ENCODE assay signal across 15 cellular contexts in the genomic region with DNA sequence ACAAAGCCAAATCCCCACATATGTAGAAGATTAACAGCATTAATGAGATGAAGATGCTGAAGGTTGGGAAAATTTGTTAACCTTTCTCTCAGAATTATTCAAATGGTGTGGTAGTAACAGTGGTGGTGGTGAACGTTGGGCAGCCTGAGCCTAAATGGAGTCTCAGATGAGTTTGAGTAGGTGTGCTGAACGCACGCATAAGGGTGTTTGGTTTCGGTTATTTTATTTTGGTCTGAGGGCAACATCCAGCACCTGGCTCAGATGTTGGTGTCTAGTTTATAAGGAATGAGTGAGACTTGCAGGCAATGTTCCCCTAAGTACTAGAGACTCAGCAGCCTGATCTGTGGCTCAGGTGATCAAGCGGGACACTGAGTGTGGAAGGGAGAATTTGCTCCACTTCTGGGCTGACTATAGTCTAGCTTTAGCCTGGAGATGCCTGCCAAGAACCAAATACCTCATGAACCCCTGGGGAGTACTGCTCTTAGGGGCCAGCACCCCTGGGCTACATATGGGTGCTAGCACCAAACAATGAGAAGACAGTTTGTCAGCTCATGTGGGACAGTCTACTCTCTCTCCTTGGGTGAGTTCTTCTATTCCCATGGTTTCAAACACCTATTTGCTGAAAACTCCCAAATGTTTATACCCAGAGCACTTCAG. TPM values are rescaled to one million over a fixed set of nuclear protein-coding genes. Genes with fewer than 3 reads are reported as not detected.
DNase-seq lines count a peak whose midpoint lies in the region; ATAC-seq, FAIRE-seq and TF ChIP-seq lines count a peak whose summit lies in the region.
"Had no signal": no experiment of that assay in that cellular context is flagged by ENCODE, and none has a peak within 500 bp of the region (broad histone marks: within the 10 kb centered on the region; RNA-seq: fewer than 3 reads in every experiment).

No MANE protein-coding gene starts in this region.

- peaks cover under 1 to 13% (median 3%) of the 10 kb centered on the region in 4 donors for H3K4me1 ChIP-seq in upper lobe of left lung

- no peaks in the 10 kb centered on the region for H3K36me3 Mint-ChIP-seq in endothelial cell (ENCODE audit: low read depth, unreplicated experiment)
- H3K36me3 Mint-ChIP-seq: activated naive CD8-positive, alpha-beta T cell had no signal

- no peaks in the 10 kb centered on the region for H3K9me3 ChIP-seq in upper lobe of left lung

- no peaks in the 10 kb centered on the region for H3K36me3 ChIP-seq in bronchial epithelial cell (ENCODE audit: control insufficient read depth, insufficient read depth, low read length)
- H3K36me3 ChIP-seq in upper lobe of left lung = no peaks in the 10 kb centered on the region

- DNase-seq in bronchial epithelial cell (ENCODE audit: low read depth) (no peak), upper lobe of left lung (no peak), endothelial cell (ENCODE audit: low spot score) (no peak)
- DNase-seq in activated CD4-positive, alpha-beta T cell treated with anti-CD3 and anti-CD28 coated beads, Interleukin-2, amount 50 U/mL, for 1 hour = no peak
- DNase-seq: activated CD8-positive, alpha-beta memory T cell treated with anti-CD3 and anti-CD28 coated beads for 24 hours; COR-L47; naive thymus-derived CD4-positive, alpha-beta T cell; NCI-H1105; T-helper 17 cell had no signal

- no peak for TF ChIP-seq EP300 in upper lobe of left lung (IDR thresholded peaks at IDR 0.05)

- no peak overlapping the region for H3K4me3 Mint-ChIP-seq in endothelial cell (ENCODE audit: unreplicated experiment)
- H3K4me3 Mint-ChIP-seq: activated naive CD8-positive, alpha-beta T cell; naive thymus-derived CD4-positive, alpha-beta T cell; T-helper 17 cell had no signal

- H3K4me3 ChIP-seq in bronchial epithelial cell (ENCODE audit: low read depth, low read length) (no peak overlapping the region), upper lobe of left lung (no peak overlapping the region)
- H3K4me3 ChIP-seq: coronary artery had no signal

- FAIRE-seq in bronchial epithelial cell (lab: Jason Lieb, UNC) = peak; percentile 89
- FAIRE-seq: islet of Langerhans had no signal

- no peak for TF ChIP-seq POLR2A in upper lobe of left lung (IDR thresholded peaks at IDR 0.05)

- H3K27ac ChIP-seq in upper lobe of left lung = no peak overlapping the region
- H3K27ac ChIP-seq: coronary artery had no signal

- ATAC-seq in GM19023 (IDR thresholded peaks at IDR 0.05; ENCODE audit: unreplicated experiment) (peak; percentile 56), GM21529 (IDR thresholded peaks at IDR 0.05; ENCODE audit: unreplicated experiment) (peak; percentile 45), HG03066 (IDR thresholded peaks at IDR 0.05; ENCODE audit: low read depth, unreplicated experiment) (peak; percentile 64), upper lobe of left lung (ENCODE audit: low FRiP score in 2 of 2) (no peak)
- ATAC-seq: naive thymus-derived CD4-positive, alpha-beta T cell; T-helper 17 cell had no signal

- peaks cover 3% of the 10 kb centered on the region for H3K27me3 Mint-ChIP-seq in endothelial cell (ENCODE audit: unreplicated experiment)

- TF ChIP-seq CTCF in bronchial epithelial cell (IDR thresholded peaks at IDR 0.05; ENCODE audit: insufficient read depth, low read length, severe bottlenecking) (no peak), upper lobe of left lung (IDR thresholded peaks at IDR 0.05) (no peak), endothelial cell (IDR thresholded peaks at IDR 0.05; ENCODE audit: unreplicated experiment) (no peak)

- H3K27me3 ChIP-seq in bronchial epithelial cell (ENCODE audit: control insufficient read depth, insufficient read depth, low read length) (no peaks in the 10 kb centered on the region), upper lobe of left lung (no peaks in the 10 kb centered on the region)

- H3K27ac Mint-ChIP-seq in endothelial cell (ENCODE audit: unreplicated experiment) = no peak overlapping the region
- H3K27ac Mint-ChIP-seq: activated naive CD8-positive, alpha-beta T cell; naive thymus-derived CD4-positive, alpha-beta T cell; T-helper 17 cell had no signal

- peaks cover 16% of the 10 kb centered on the region for H3K4me1 Mint-ChIP-seq in endothelial cell (ENCODE audit: unreplicated experiment)

- H3K9me3 Mint-ChIP-seq in endothelial cell (ENCODE audit: unreplicated experiment) = no peaks in the 10 kb centered on the region

- whole genome bisulfite sequencing in upper lobe of left lung, 2 donors = 82 to 94% methylated on average over 5 of the region's 5 CpGs

RNA-seq across cellular contexts. Expression of gene ATP2C1, which starts 39.5 kb away (rescaled TPM):
- total RNA-seq in bronchial epithelial cell (96.9 and 149 TPM in 2 replicates), upper lobe of left lung (100 to 1,000 TPM in 4 of 6 donors, 10 to 100 TPM in 2; 50.3 to 131 (median 114) TPM), endothelial cell (ENCODE audit: unreplicated experiment) (102 TPM)

Comparison
In these comparisons a context has a peak if more than half of its experiments do, and no peak if none do; other contexts are left out.
1. ATAC-seq: peak in GM19023 (single experiment), GM21529 (single experiment) and HG03066 (single experiment); none in upper lobe of left lung (0 of 2).